10 cellular contexts compared by ENCODE assay signal in the genomic region with DNA sequence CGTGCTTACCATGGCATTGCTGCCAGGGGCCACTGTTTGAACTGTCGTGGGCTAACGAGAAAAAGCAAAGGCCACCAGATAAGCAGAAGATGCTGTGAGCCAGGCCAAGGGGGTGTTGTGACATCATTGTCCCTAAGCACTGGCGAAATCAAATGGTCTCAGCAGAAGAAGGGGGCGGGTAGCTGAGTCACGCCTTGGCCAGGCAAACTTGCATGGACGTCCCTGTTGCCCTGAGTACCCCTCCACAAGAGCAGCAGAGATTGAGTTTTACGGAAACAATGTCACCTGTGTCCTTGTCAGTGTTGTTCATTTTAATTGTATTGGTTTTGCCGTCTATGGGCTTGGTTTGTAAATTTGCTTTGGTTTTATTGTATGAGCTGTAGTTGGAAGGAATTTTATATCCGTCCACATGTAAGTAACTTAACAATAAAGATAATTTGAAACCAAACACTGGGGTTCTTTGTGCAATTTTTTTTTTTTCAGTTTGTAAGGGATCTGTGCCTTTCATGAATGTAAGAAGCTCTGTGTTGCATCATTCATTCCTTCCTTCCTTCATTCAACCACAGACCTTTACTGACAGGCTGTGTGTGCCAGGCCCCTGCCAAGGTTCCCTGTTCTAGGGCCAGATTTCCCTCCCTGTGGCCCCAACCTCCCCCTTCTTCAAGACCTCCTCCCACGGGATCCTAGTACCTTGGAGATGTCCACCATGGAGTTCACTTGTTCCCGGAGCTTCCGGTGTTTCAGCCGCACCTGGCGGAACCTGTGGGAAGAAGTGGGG. TPM values are rescaled to one million over a fixed set of nuclear protein-coding genes. Genes with fewer than 3 reads are reported as not detected.
DNase-seq lines count a peak whose midpoint lies in the region; ATAC-seq and TF ChIP-seq lines count a peak whose summit lies in the region.
"Had no signal": no experiment of that assay in that cellular context is flagged by ENCODE, and none has a peak within 500 bp of the region (broad histone marks: within the 10 kb centered on the region; RNA-seq: fewer than 3 reads in every experiment).

No MANE protein-coding gene starts in this region.

- ATAC-seq in GM18519 (IDR thresholded peaks at IDR 0.05; ENCODE audit: low FRiP score, unreplicated experiment) (no peak), GM19467 (IDR thresholded peaks at IDR 0.05; ENCODE audit: unreplicated experiment) (no peak)

- no peaks in the 10 kb centered on the region for H3K4me1 Mint-ChIP-seq in endothelial cell (ENCODE audit: unreplicated experiment)

- intact Hi-C loops in posterior vena cava (cut with DNase I): no loop called here

- peak overlapping the region; percentile 50 for H3K4me3 Mint-ChIP-seq in endothelial cell (ENCODE audit: unreplicated experiment)

- no peaks in the 10 kb centered on the region for H3K9me3 Mint-ChIP-seq in endothelial cell (ENCODE audit: unreplicated experiment)

- TF ChIP-seq CTCF in endothelial cell (IDR thresholded peaks at IDR 0.05; ENCODE audit: unreplicated experiment): no peak

- peaks cover 27% of the 10 kb centered on the region for H3K27me3 Mint-ChIP-seq in endothelial cell (ENCODE audit: unreplicated experiment)

- DNase-seq in SIG-M5 treated with dmso at 0.1 percent for 504 hours (lab: John Stamatoyannopoulos, UW; ENCODE audit: unreplicated experiment): peak; percentile 82
- no peak for DNase-seq in SIG-M5 (lab: John Stamatoyannopoulos, UW)
- peak; percentile 79 for DNase-seq in NOMO-1 treated with dmso at 0.1 percent for 144 hours (lab: John Stamatoyannopoulos, UW; ENCODE audit: unreplicated experiment)
- DNase-seq in endothelial cell (ENCODE audit: low spot score): no peak
- DNase-seq in posterior vena cava (ENCODE audit: low spot score): peak; percentile 91
- no peak for DNase-seq in RKO (ENCODE audit: low spot score)

- H3K36me3 Mint-ChIP-seq in endothelial cell (ENCODE audit: low read depth, unreplicated experiment): peaks cover 5% of the 10 kb centered on the region

- H3K27ac Mint-ChIP-seq in endothelial cell (ENCODE audit: unreplicated experiment): no peak overlapping the region

RNA-seq across cellular contexts. Expression of a gene that starts 12.3 kb away (rescaled TPM):
- total RNA-seq in endothelial cell (ENCODE audit: unreplicated experiment) (0.28 TPM), posterior vena cava (1 to 10 TPM; 4.0 to 5.8 TPM)
- total RNA-seq: frontal cortex had no signal

RNA-seq across cellular contexts. Expression of a gene that starts 13.7 kb away (rescaled TPM):
- 38.8 TPM for total RNA-seq in endothelial cell (ENCODE audit: unreplicated experiment)
- 10 to 100 TPM; 35.3 to 40.4 TPM for total RNA-seq in posterior vena cava

RNA-seq across cellular contexts. Expression of a gene that starts 33.8 kb away (rescaled TPM):
- total RNA-seq in endothelial cell (ENCODE audit: unreplicated experiment): not detected
- total RNA-seq in posterior vena cava: 1 to 10 TPM; 2.5 to 4.0 TPM
- total RNA-seq: A172 had no signal

RNA-seq across cellular contexts. Expression of a gene that starts 52.6 kb away (rescaled TPM):
- total RNA-seq in endothelial cell (ENCODE audit: unreplicated experiment) (not detected), posterior vena cava (not detected)
- total RNA-seq: A172, frontal cortex had no signal

RNA-seq across cellular contexts. Expression of a gene that starts 58.7 kb away (rescaled TPM):
- total RNA-seq in endothelial cell (ENCODE audit: unreplicated experiment) (9.3 TPM), posterior vena cava (1 to 10 TPM; 9.7 to 9.8 TPM)

Comparison
In these comparisons a context has a peak if more than half of its experiments do, and no peak if none do; other contexts are left out.
1. DNase-seq: peak in SIG-M5 treated with dmso at 0.1 percent for 504 hours (single experiment), NOMO-1 treated with dmso at 0.1 percent for 144 hours (single experiment) and posterior vena cava (single experiment); none in SIG-M5 (single experiment), endothelial cell (single experiment) and RKO (single experiment).